Comparison of ENCODE assay signal across 12 cellular contexts in genomic region chr6:93848011-93848620, GRCh38.
"Had no signal": no experiment of that assay in that cellular context is flagged by ENCODE, and none has a peak within 500 bp of the region (broad histone marks: within the 10 kb centered on the region; RNA-seq: fewer than 3 reads in every experiment).

No MANE protein-coding gene starts in this region.

- H3K27me3 Mint-ChIP-seq: naive thymus-derived CD4-positive, alpha-beta T cell; stimulated activated naive B cell treated with anti-CD40 and anti-IgM and Interleukin-4, amounts not matched to agents 10 μg/mL and 1 μg/mL and 100 μg/mL, for 72 hours had no signal

- H3K27ac ChIP-seq: tibial nerve had no signal

- H3K36me3 ChIP-seq: tibial nerve had no signal

- H3K4me3 ChIP-seq: tibial nerve had no signal

- H3K36me3 Mint-ChIP-seq: naive thymus-derived CD4-positive, alpha-beta T cell; stimulated activated naive B cell treated with anti-CD40 and anti-IgM and Interleukin-4, amounts not matched to agents 10 μg/mL and 1 μg/mL and 100 μg/mL, for 72 hours had no signal

- H3K4me3 Mint-ChIP-seq: naive thymus-derived CD4-positive, alpha-beta T cell; stimulated activated naive B cell treated with anti-CD40 and anti-IgM and Interleukin-4, amounts not matched to agents 10 μg/mL and 1 μg/mL and 100 μg/mL, for 72 hours; T-helper 2 cell treated with Interferon-gamma antibody and Interleukin-4, amounts not matched to agents 5 μg/mL and 100 μg/mL, for 36 hours had no signal

- H3K9me3 ChIP-seq: tibial nerve had no signal

- H3K4me1 Mint-ChIP-seq: naive thymus-derived CD4-positive, alpha-beta T cell; stimulated activated naive B cell treated with anti-CD40 and anti-IgM and Interleukin-4, amounts not matched to agents 10 μg/mL and 1 μg/mL and 100 μg/mL, for 72 hours had no signal

- H3K27ac Mint-ChIP-seq: naive thymus-derived CD4-positive, alpha-beta T cell; stimulated activated naive B cell treated with anti-CD40 and anti-IgM and Interleukin-4, amounts not matched to agents 10 μg/mL and 1 μg/mL and 100 μg/mL, for 72 hours; T-helper 2 cell treated with Interferon-gamma antibody and Interleukin-4, amounts not matched to agents 5 μg/mL and 100 μg/mL, for 36 hours had no signal

- DNase-seq: activated CD4-positive, alpha-beta T cell treated with anti-CD3 and anti-CD28 coated beads, Interleukin-2, amount 50 U/mL, for 1 hour; activated naive CD4-positive, alpha-beta T cell; activated T-cell treated with anti-CD3 and anti-CD28 coated beads for 4 hours; cortex of kidney; effector CD8-positive, alpha-beta T cell; foreskin fibroblast; naive thymus-derived CD4-positive, alpha-beta T cell; stimulated activated CD4-positive, alpha-beta T cell treated with anti-CD3 and anti-CD28 coated beads, Interleukin-15, amount 100 ng/mL, for 24 hours; stimulated activated CD4-positive, alpha-beta T cell treated with anti-CD3 and anti-CD28 coated beads, Interleukin-4, amount 100 ng/mL, for 1 hour; stimulated activated naive B cell treated with anti-CD40 and anti-IgM and Interleukin-4, amounts not matched to agents 10 μg/mL and 1 μg/mL and 100 μg/mL, for 72 hours had no signal

- H3K9me3 Mint-ChIP-seq: stimulated activated naive B cell treated with anti-CD40 and anti-IgM and Interleukin-4, amounts not matched to agents 10 μg/mL and 1 μg/mL and 100 μg/mL, for 72 hours had no signal

- H3K27me3 ChIP-seq: tibial nerve had no signal

- H3K4me1 ChIP-seq: tibial nerve had no signal
